1 cellular context compared by ENCODE assay signal in genomic region chr2:164747786-164748433, GRCh38.
TF ChIP-seq lines count a peak whose summit lies in the region.

No MANE protein-coding gene starts in this region.

TF ChIP-seq in HepG2, 621 proteins besides CTCF, POLR2A, EP300 and RAD21:
- no peak for TF ChIP-seq BORCS8-MEF2B (CRISPR knock-in tag; IDR thresholded peaks at IDR 0.05)
- TF ChIP-seq NFATC3 (CRISPR knock-in tag; IDR thresholded peaks at IDR 0.05), result no peak
- no peak for TF ChIP-seq ZUFSP (CRISPR knock-in tag; IDR thresholded peaks at IDR 0.05; ENCODE audit: borderline replicate concordance)
- TF ChIP-seq IRX3 (CRISPR knock-in tag; IDR thresholded peaks at IDR 0.05; ENCODE audit: borderline replicate concordance, low read depth), result no peak
- TF ChIP-seq ZNF557 (CRISPR knock-in tag; IDR thresholded peaks at IDR 0.05), result no peak
- 0 out of 2 replicates have a peak, but pooled peaks have one; percentile 14 for TF ChIP-seq CHD4 (IDR thresholded peaks at IDR 0.05; ENCODE audit: borderline replicate concordance, low read length)
- TF ChIP-seq ZNF256 (CRISPR knock-in tag; conservative IDR thresholded peaks at IDR 0.05), result no peak
- peak in 1 of 2 experiments; percentile 32; a peak in 1 of 4 replicates for TF ChIP-seq KLF16 (CRISPR knock-in tag; IDR thresholded peaks at IDR 0.05)
- no peak for TF ChIP-seq ZNF550 (CRISPR knock-in tag; IDR thresholded peaks at IDR 0.05; ENCODE audit: borderline replicate concordance)
- no peak for TF ChIP-seq CEBPZ (IDR thresholded peaks at IDR 0.05; ENCODE audit: low read length)
- no peak for TF ChIP-seq PRPF4 (IDR thresholded peaks at IDR 0.05; ENCODE audit: low read depth, low read length, poor library complexity, severe bottlenecking)
- no peak for TF ChIP-seq ZNF235 (CRISPR knock-in tag; IDR thresholded peaks at IDR 0.05; ENCODE audit: borderline replicate concordance)
- no peak for TF ChIP-seq NFYC (CRISPR knock-in tag; IDR thresholded peaks at IDR 0.05)
- TF ChIP-seq ZNF83 (CRISPR knock-in tag; IDR thresholded peaks at IDR 0.05; ENCODE audit: borderline replicate concordance), result no peak
- TF ChIP-seq HNRNPH1 (optimal IDR thresholded peaks at IDR 0.05; ENCODE audit: low read depth, low read length), result no peak
